Comparison of ENCODE assay signal across 19 cellular contexts in the genomic region with DNA sequence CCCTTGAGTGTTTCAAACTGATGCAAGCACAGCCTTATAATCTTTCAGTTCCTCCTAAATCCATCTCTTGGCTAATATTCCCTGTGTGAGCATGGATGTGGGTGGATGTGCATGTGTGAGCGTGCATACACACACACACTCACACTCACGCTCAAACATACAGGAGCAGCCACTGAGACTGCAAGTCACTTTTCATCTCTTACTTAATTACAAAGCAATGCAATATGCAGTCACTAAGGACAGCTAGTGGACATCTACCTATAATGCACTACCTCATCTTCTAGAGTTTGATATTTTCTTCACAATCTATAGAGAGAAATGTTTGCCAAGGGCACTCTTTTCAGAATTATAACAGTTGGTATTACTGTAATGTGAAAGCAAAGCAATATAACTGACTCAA. TPM values are rescaled to one million over a fixed set of nuclear protein-coding genes. Genes with fewer than 3 reads are reported as not detected.
A peak's percentile ranks its signal among the peaks of the same experiment; 100 is the strongest.
DNase-seq lines count a peak whose midpoint lies in the region; ATAC-seq and TF ChIP-seq lines count a peak whose summit lies in the region.
"Had no signal": no experiment of that assay in that cellular context is flagged by ENCODE, and none has a peak within 500 bp of the region (broad histone marks: within the 10 kb centered on the region; RNA-seq: fewer than 3 reads in every experiment).

No MANE protein-coding gene starts in this region.

- H3K9me3 ChIP-seq in Caco-2: no peaks in the 10 kb centered on the region
- H3K9me3 ChIP-seq: left lung, sigmoid colon had no signal

- H3K4me3 Mint-ChIP-seq in Caco-2 (ENCODE audit: unreplicated experiment) (peak overlapping the region; percentile 99), mesothelial cell of epicardium (peak overlapping the region; percentile 91)
- H3K4me3 Mint-ChIP-seq: naive thymus-derived CD8-positive, alpha-beta T cell; stimulated activated naive CD8-positive, alpha-beta T cell treated with anti-CD3 and anti-CD28 coated beads, Interleukin-15, amount 100 ng/mL, for 72 hours had no signal

- no peak overlapping the region for H3K4me3 ChIP-seq in Caco-2 (ENCODE audit: low read depth, low read length)
- H3K4me3 ChIP-seq: K562, left lung, sigmoid colon had no signal

- H3K27me3 Mint-ChIP-seq in Caco-2 (ENCODE audit: insufficient read depth, unreplicated experiment) (no peaks in the 10 kb centered on the region), mesothelial cell of epicardium (ENCODE audit: low read depth) (peaks cover 8% of the 10 kb centered on the region)

- H3K4me1 Mint-ChIP-seq in Caco-2 (ENCODE audit: low read depth, unreplicated experiment): peaks cover 15% of the 10 kb centered on the region
- peaks cover 58% of the 10 kb centered on the region for H3K4me1 Mint-ChIP-seq in mesothelial cell of epicardium

- 0 out of 2 replicates have a peak, but pooled peaks cover 4% of the 10 kb centered on the region for H3K4me1 ChIP-seq in Caco-2
- H3K4me1 ChIP-seq: left lung had no signal

- CTCF ChIA-PET in Caco-2 (lab: Charles Lee): interaction anchor here (1.7 kb wide), 1 partner anchor 411 kb away, joined by 5 read pairs; no protein-coding TSS in a partner anchor

- peaks cover 7% of the 10 kb centered on the region for H3K36me3 Mint-ChIP-seq in Caco-2 (ENCODE audit: insufficient read depth, unreplicated experiment)
- no peaks in the 10 kb centered on the region for H3K36me3 Mint-ChIP-seq in mesothelial cell of epicardium
- H3K36me3 Mint-ChIP-seq: naive thymus-derived CD8-positive, alpha-beta T cell had no signal

- BruUV-seq in Caco-2 (replicated peaks; lab: Mats Ljungman, UMichigan): no TSS peak

- no peaks in the 10 kb centered on the region for H3K27me3 ChIP-seq in Caco-2 (replicated peaks; ENCODE audit: control insufficient read depth, insufficient read depth, low read length)

- H3K27ac Mint-ChIP-seq in Caco-2 (ENCODE audit: unreplicated experiment): peak overlapping the region; percentile 31
- peak overlapping the region; percentile 69 for H3K27ac Mint-ChIP-seq in mesothelial cell of epicardium
- H3K27ac Mint-ChIP-seq: naive thymus-derived CD8-positive, alpha-beta T cell; stimulated activated naive CD8-positive, alpha-beta T cell treated with anti-CD3 and anti-CD28 coated beads, Interleukin-15, amount 100 ng/mL, for 72 hours had no signal

- POLR2A ChIA-PET in Caco-2 (lab: Charles Lee): no interaction called here

- H3K9me3 Mint-ChIP-seq in Caco-2 (ENCODE audit: unreplicated experiment) (no peaks in the 10 kb centered on the region), mesothelial cell of epicardium (no peaks in the 10 kb centered on the region)
- H3K9me3 Mint-ChIP-seq: stimulated activated naive CD8-positive, alpha-beta T cell treated with anti-CD3 and anti-CD28 coated beads, Interleukin-15, amount 100 ng/mL, for 72 hours had no signal

- intact Hi-C loops in Caco-2 (cut with micrococcal nuclease; ENCODE audit: unreplicated experiment): loop anchor here (2.0 to 10.0 kb wide), 3 partner anchors 121 to 497 kb away; no protein-coding TSS in a partner anchor

- no peak for ATAC-seq in HG03354 (IDR thresholded peaks at IDR 0.05; ENCODE audit: poor library complexity, severe bottlenecking, unreplicated experiment)
- ATAC-seq: K562; naive thymus-derived CD8-positive, alpha-beta T cell; stimulated activated naive CD8-positive, alpha-beta T cell treated with anti-CD3 and anti-CD28 coated beads, Interleukin-15, amount 100 ng/mL, for 72 hours had no signal

- DNase-seq in Caco-2 (no peak), HUDEP-2 (lab: John Stamatoyannopoulos, UW; ENCODE audit: unreplicated experiment in 76 of 76) (peak in 53 of 76 experiments; percentile 6 to 77 (median 42)), SW480 (ENCODE audit: low spot score) (peak; percentile 74), mesothelial cell of epicardium (ENCODE audit: low spot score in 2 of 2, unreplicated experiment in 2 of 2) (no peak), Ammon's horn (ENCODE audit: low spot score) (no peak), epidermal melanocyte (ENCODE audit: insufficient read length, low spot score) (no peak)
- no peak for DNase-seq in stimulated activated CD4-positive, alpha-beta T cell treated with anti-CD3 and anti-CD28 coated beads, Interleukin-4, amount 100 ng/mL, for 1 hour
- DNase-seq: activated CD4-positive, alpha-beta T cell treated with anti-CD3 and anti-CD28 coated beads for 1 hour; activated T-cell treated with anti-CD3 and anti-CD28 coated beads for 4 hours; C1 segment of cervical spinal cord; hypothalamus; left lung; naive thymus-derived CD8-positive, alpha-beta T cell; NCI-H187 treated with DMSO at 0.1 percent for 48 hours; sigmoid colon; stimulated activated naive CD8-positive, alpha-beta T cell treated with anti-CD3 and anti-CD28 coated beads, Interleukin-15, amount 100 ng/mL, for 72 hours had no signal

- TF ChIP-seq CTCF in Caco-2 (IDR thresholded peaks at IDR 0.05; ENCODE audit: insufficient read depth in 1 of 2, low read depth in 1 of 2, low read length in 1 of 2, severe bottlenecking in 1 of 2, unreplicated experiment in 1 of 2) (no peak), mesothelial cell of epicardium (IDR thresholded peaks at IDR 0.05; ENCODE audit: unreplicated experiment) (no peak)

- no peaks in the 10 kb centered on the region for H3K36me3 ChIP-seq in Caco-2 (ENCODE audit: control insufficient read depth, insufficient read depth, low read length)
- H3K36me3 ChIP-seq: left lung, sigmoid colon had no signal

RNA-seq across cellular contexts. Expression of a gene that starts 1.4 kb away (rescaled TPM):
- total RNA-seq in Caco-2 (2022) (6.6 and 8.6 TPM in 2 replicates), mesothelial cell of epicardium (11.0 to 12.7 TPM (median 11.9 TPM) in 3 replicates)
- total RNA-seq: K562; naive thymus-derived CD8-positive, alpha-beta T cell; T-helper 1 cell treated with Interleukin-12 subunit alpha and Interleukin-12 subunit beta and Interleukin-4 antibody, amounts not matched to agents 30 ng/mL and 1 ng/mL, for 36 hours had no signal

Comparison
In these comparisons a context has a peak if more than half of its experiments do, and no peak if none do; other contexts are left out.
1. DNase-seq: peak in HUDEP-2 (53 of 76) and SW480 (single experiment); none in Caco-2 (0 of 2), mesothelial cell of epicardium (0 of 2), Ammon's horn (single experiment), stimulated activated CD4-positive, alpha-beta T cell treated with anti-CD3 and anti-CD28 coated beads, Interleukin-4, amount 100 ng/mL, for 1 hour (single experiment) and epidermal melanocyte (single experiment).